Comparison of ENCODE assay signal across 24 cellular contexts in genomic region chr4:112403072-112403945, GRCh38.
DNase-seq lines count a peak whose midpoint lies in the region; ATAC-seq and TF ChIP-seq lines count a peak whose summit lies in the region.
"Had no signal": no experiment of that assay in that cellular context is flagged by ENCODE, and none has a peak within 500 bp of the region (broad histone marks: within the 10 kb centered on the region; RNA-seq: fewer than 3 reads in every experiment).

No MANE protein-coding gene starts in this region.

- no peak for TF ChIP-seq CTCF in hepatocyte (IDR thresholded peaks at IDR 0.05; ENCODE audit: poor library complexity)
- no peak for TF ChIP-seq CTCF in OCI-LY7 (conservative IDR thresholded peaks at IDR 0.05; ENCODE audit: low read length)

- no peaks in the 10 kb centered on the region for H3K9me2 ChIP-seq in hepatocyte (replicated peaks; ENCODE audit: insufficient read depth)
- no peaks in the 10 kb centered on the region for H3K9me2 ChIP-seq in OCI-LY7 (ENCODE audit: insufficient read depth, low read length)

- no peak overlapping the region for H3K4me3 Mint-ChIP-seq in natural killer cell treated with Interleukin-12 subunit alpha and Interleukin-12 subunit beta and Interleukin-15 and Interleukin-18, amount 100 ng/mL, for 72 hours
- H3K4me3 Mint-ChIP-seq: effector memory CD8-positive, alpha-beta T cell; natural killer cell; stimulated activated memory B cell treated with anti-CD40 and anti-IgM and Interleukin-4, amounts not matched to agents 10 μg/mL and 1 μg/mL and 100 μg/mL, for 72 hours had no signal

- H3K4me2 ChIP-seq in hepatocyte (no peak overlapping the region), OCI-LY7 (ENCODE audit: low read length) (no peak overlapping the region)

- DNase-seq in G401 (ENCODE audit: low spot score) (peak; percentile 21), astrocyte of the hippocampus (ENCODE audit: low read depth, low spot score) (peak; percentile 64), hepatocyte (ENCODE audit: low spot score) (peak; percentile 7), pons (ENCODE audit: low spot score) (peak; percentile 32), OCI-LY7 (ENCODE audit: low spot score) (no peak), NOMO-1 (lab: John Stamatoyannopoulos, UW; ENCODE audit: unreplicated experiment in 2 of 2) (no peak)
- DNase-seq in natural killer cell treated with Interleukin-12 subunit alpha and Interleukin-12 subunit beta and Interleukin-15 and Interleukin-18, amount 100 ng/mL, for 72 hours (ENCODE audit: low spot score): no peak
- DNase-seq: activated CD4-positive, alpha-beta T cell treated with anti-CD3 and anti-CD28 coated beads, Interleukin-2, amount 50 U/mL, for 4 hours; activated CD8-positive, alpha-beta memory T cell treated with anti-CD3 and anti-CD28 coated beads, Interleukin-2, amount 50 U/mL, for 4 hours; body of pancreas; effector memory CD8-positive, alpha-beta T cell; glutamatergic neuron; natural killer cell; NCI-H2171; NCI-H69; stimulated activated CD4-positive, alpha-beta T cell treated with anti-CD3 and anti-CD28 coated beads, Interleukin-2, amount 100 ng/mL, for 24 hours had no signal

- H3K9me3 ChIP-seq in hepatocyte (ENCODE audit: low read depth): no peaks in the 10 kb centered on the region
- no peaks in the 10 kb centered on the region for H3K9me3 ChIP-seq in OCI-LY7 (ENCODE audit: low read length)
- H3K9me3 ChIP-seq: body of pancreas, esophagus muscularis mucosa, prostate gland, thoracic aorta had no signal

- in situ Hi-C loops in G401 (cut with HindIII; ENCODE audit: low sequenced_read_pairs): no loop called here

- no peaks in the 10 kb centered on the region for H3K36me3 ChIP-seq in hepatocyte (replicated peaks; ENCODE audit: insufficient read depth, low read depth)
- H3K36me3 ChIP-seq in OCI-LY7 (ENCODE audit: insufficient read depth, low read length): no peaks in the 10 kb centered on the region
- H3K36me3 ChIP-seq: prostate gland had no signal

- H3K79me2 ChIP-seq in hepatocyte (no peaks in the 10 kb centered on the region), OCI-LY7 (ENCODE audit: insufficient read depth, low read depth, low read length) (no peaks in the 10 kb centered on the region)

- no peak overlapping the region for H2AFZ ChIP-seq in hepatocyte
- H2AFZ ChIP-seq in OCI-LY7 (ENCODE audit: low read length): no peak overlapping the region

- intact Hi-C loops in OCI-LY7 (cut with micrococcal nuclease; ENCODE audit: unreplicated experiment): no loop called here

- H3K27me3 Mint-ChIP-seq in natural killer cell treated with Interleukin-12 subunit alpha and Interleukin-12 subunit beta and Interleukin-15 and Interleukin-18, amount 100 ng/mL, for 72 hours: peaks cover 2 to 22% of the 10 kb centered on the region in 2 donors
- H3K27me3 Mint-ChIP-seq: stimulated activated memory B cell treated with anti-CD40 and anti-IgM and Interleukin-4, amounts not matched to agents 10 μg/mL and 1 μg/mL and 100 μg/mL, for 72 hours had no signal

- POLR2A ChIA-PET in OCI-LY7 (lab: Charles Lee): interaction anchor here (0.7 kb wide), 1 partner anchor 39 kb away, joined by 3 read pairs; no protein-coding TSS in a partner anchor

- H3K27ac ChIP-seq in hepatocyte (no peak overlapping the region), OCI-LY7 (ENCODE audit: low read depth, low read length, poor library complexity, severe bottlenecking) (no peak overlapping the region)
- H3K27ac ChIP-seq: body of pancreas, esophagus muscularis mucosa, prostate gland, skin epidermis, thoracic aorta had no signal

- H3K36me3 Mint-ChIP-seq in natural killer cell treated with Interleukin-12 subunit alpha and Interleukin-12 subunit beta and Interleukin-15 and Interleukin-18, amount 100 ng/mL, for 72 hours: no peaks in the 10 kb centered on the region
- H3K36me3 Mint-ChIP-seq: natural killer cell had no signal

- H3K4me1 Mint-ChIP-seq in natural killer cell treated with Interleukin-12 subunit alpha and Interleukin-12 subunit beta and Interleukin-15 and Interleukin-18, amount 100 ng/mL, for 72 hours (ENCODE audit: low read depth in 2 of 2): no peaks in the 10 kb centered on the region
- H3K4me1 Mint-ChIP-seq: natural killer cell; stimulated activated memory B cell treated with anti-CD40 and anti-IgM and Interleukin-4, amounts not matched to agents 10 μg/mL and 1 μg/mL and 100 μg/mL, for 72 hours had no signal

- no peak overlapping the region for H3K27ac Mint-ChIP-seq in natural killer cell treated with Interleukin-12 subunit alpha and Interleukin-12 subunit beta and Interleukin-15 and Interleukin-18, amount 100 ng/mL, for 72 hours
- H3K27ac Mint-ChIP-seq: activated T-helper 2 cell treated with anti-CD3 and anti-CD28 coated beads, Interferon-gamma antibody, Interleukin-2, Interleukin-4, amounts not matched to agents 10 μg/mL and 5 μg/mL and 100 μg/mL, durations not matched to agents 14 hours and 24 hours and 36 hours; effector memory CD8-positive, alpha-beta T cell; natural killer cell; stimulated activated memory B cell treated with anti-CD40 and anti-IgM and Interleukin-4, amounts not matched to agents 10 μg/mL and 1 μg/mL and 100 μg/mL, for 72 hours had no signal

- no peak for ATAC-seq in HG02623 (IDR thresholded peaks at IDR 0.05; ENCODE audit: unreplicated experiment)
- ATAC-seq in natural killer cell treated with Interleukin-12 subunit alpha and Interleukin-12 subunit beta and Interleukin-15 and Interleukin-18, amount 100 ng/mL, for 72 hours: no peak
- ATAC-seq: body of pancreas; effector memory CD8-positive, alpha-beta T cell; natural killer cell; SK-N-SH treated with all-trans-retinoic acid at 6 μM for 48 hours; stimulated activated memory B cell treated with anti-CD40 and anti-IgM and Interleukin-4, amounts not matched to agents 10 μg/mL and 1 μg/mL and 100 μg/mL, for 72 hours had no signal

- H4K20me1 ChIP-seq in hepatocyte (ENCODE audit: insufficient read depth, poor library complexity, severe bottlenecking): no peaks in the 10 kb centered on the region
- no peaks in the 10 kb centered on the region for H4K20me1 ChIP-seq in OCI-LY7 (ENCODE audit: insufficient read depth, low read length)

- H3K4me1 ChIP-seq in hepatocyte (ENCODE audit: insufficient read depth) (no peaks in the 10 kb centered on the region), OCI-LY7 (ENCODE audit: insufficient read depth, low read length, poor library complexity, severe bottlenecking) (no peaks in the 10 kb centered on the region)
- H3K4me1 ChIP-seq: body of pancreas, prostate gland had no signal

- CTCF ChIA-PET in OCI-LY7 (lab: Charles Lee; ENCODE audit: unreplicated experiment): no interaction called here

- H3K27me3 ChIP-seq in hepatocyte: no peaks in the 10 kb centered on the region
- H3K27me3 ChIP-seq: body of pancreas, esophagus muscularis mucosa had no signal

- 62% methylated on average over 11 of the region's 11 CpGs for WGBS in hepatocyte (ENCODE audit: low lambda C conversion rate, missing lambda C conversion rate)

- no peaks in the 10 kb centered on the region for H3K9me3 Mint-ChIP-seq in natural killer cell treated with Interleukin-12 subunit alpha and Interleukin-12 subunit beta and Interleukin-15 and Interleukin-18, amount 100 ng/mL, for 72 hours
- H3K9me3 Mint-ChIP-seq: activated T-helper 2 cell treated with anti-CD3 and anti-CD28 coated beads, Interferon-gamma antibody, Interleukin-2, Interleukin-4, amounts not matched to agents 10 μg/mL and 5 μg/mL and 100 μg/mL, durations not matched to agents 14 hours and 24 hours and 36 hours; effector memory CD8-positive, alpha-beta T cell had no signal

- H3K4me3 ChIP-seq in hepatocyte (no peak overlapping the region), OCI-LY7 (ENCODE audit: low read depth, low read length, poor library complexity, severe bottlenecking) (no peak overlapping the region)
- H3K4me3 ChIP-seq: body of pancreas, esophagus muscularis mucosa, prostate gland, skin epidermis, thoracic aorta had no signal

- BruUV-seq in OCI-LY7 (replicated peaks; lab: Mats Ljungman, UMichigan): no TSS peak

Comparison
In these comparisons a context has a peak if more than half of its experiments do, and no peak if none do; other contexts are left out.
1. DNase-seq: peak in G401 (single experiment), astrocyte of the hippocampus (single experiment), hepatocyte (single experiment) and pons (single experiment); none in natural killer cell treated with Interleukin-12 subunit alpha and Interleukin-12 subunit beta and Interleukin-15 and Interleukin-18, amount 100 ng/mL, for 72 hours (single experiment), OCI-LY7 (single experiment) and NOMO-1 (0 of 2).